ENCODE assay signal across 9 cellular contexts in the genomic region with DNA sequence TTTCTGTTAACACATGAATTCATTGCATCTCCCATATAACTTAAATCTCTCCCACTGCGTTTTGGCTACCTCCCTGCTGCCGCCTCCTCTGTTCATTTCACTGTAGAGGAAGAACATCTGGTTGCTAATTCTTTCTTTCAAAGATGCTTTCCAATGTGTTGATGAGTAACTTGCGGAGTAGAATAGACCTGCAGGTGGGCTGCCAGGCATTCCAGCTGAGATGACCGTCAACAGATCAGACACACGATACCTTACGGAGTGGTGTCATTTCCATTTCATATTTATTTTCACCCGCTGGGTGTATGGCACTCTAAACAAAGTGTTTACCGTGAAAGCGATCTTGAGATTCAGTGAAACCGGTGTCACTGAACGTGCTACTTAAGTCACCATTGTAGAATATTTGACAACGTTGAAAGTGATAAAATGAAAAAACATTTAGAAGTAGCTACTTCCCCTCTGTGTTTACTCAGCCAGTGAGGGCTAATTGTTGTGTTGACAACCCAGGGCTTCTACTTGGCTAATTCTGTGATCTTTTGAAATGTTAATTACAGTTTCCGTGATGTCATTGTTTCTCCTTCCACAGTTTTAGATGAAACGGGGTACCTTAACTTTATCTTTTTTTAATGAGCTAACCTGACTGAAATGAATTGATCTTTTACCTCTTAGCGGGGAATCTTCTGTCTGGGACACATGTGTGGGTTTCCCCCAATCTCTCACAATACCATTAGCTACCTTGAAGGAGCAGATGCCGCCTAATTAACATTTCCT.
DNase-seq lines count a peak whose midpoint lies in the region; ATAC-seq and TF ChIP-seq lines count a peak whose summit lies in the region.
"Had no signal": no experiment of that assay in that cellular context is flagged by ENCODE, and none has a peak within 500 bp of the region (broad histone marks: within the 10 kb centered on the region; RNA-seq: fewer than 3 reads in every experiment).

No MANE protein-coding gene starts in this region.

- ATAC-seq in heart left ventricle (no peak), gastroesophageal sphincter (no peak), upper lobe of right lung (no peak)

- TF ChIP-seq EP300 in gastroesophageal sphincter (IDR thresholded peaks at IDR 0.05) = no peak

- H3K4me1 ChIP-seq in heart left ventricle (peaks cover 0 to 5% (median 0%) of the 10 kb centered on the region in 12 donors), gastroesophageal sphincter (no peaks in the 10 kb centered on the region), upper lobe of right lung (no peaks in the 10 kb centered on the region), A673 (ENCODE audit: insufficient read depth, low read length, poor library complexity, severe bottlenecking) (no peaks in the 10 kb centered on the region)
- H3K4me1 ChIP-seq: SJSA1 had no signal

- no peaks in the 10 kb centered on the region for H3K36me3 ChIP-seq in heart left ventricle
- no peaks in the 10 kb centered on the region for H3K36me3 ChIP-seq in gastroesophageal sphincter
- H3K36me3 ChIP-seq in upper lobe of right lung = no peaks in the 10 kb centered on the region
- H3K36me3 ChIP-seq in A673 (ENCODE audit: insufficient read depth, low read length, poor library complexity, severe bottlenecking) = no peaks in the 10 kb centered on the region
- H3K36me3 ChIP-seq: SJSA1 had no signal

- CTCF ChIA-PET in A673 (lab: Charles Lee) = no interaction called here

- DNase-seq in heart left ventricle (no peak), cardiac septum (ENCODE audit: low spot score) (no peak), NCI-H2081 treated with DMSO at 0.1 percent for 48 hours (lab: John Stamatoyannopoulos, UW) (peak; percentile 38), upper lobe of right lung (no peak), A673 (ENCODE audit: low spot score) (no peak), posterior vena cava (ENCODE audit: low spot score) (no peak)
- no peak for DNase-seq in activated CD4-positive, CD25-positive, alpha-beta regulatory T cell treated with anti-CD3 and anti-CD28 coated beads, Interleukin-2, amount 50 U/mL, for 72 hours

- WGBS in heart left ventricle, 4 donors = 36 to 58% (median 47%) methylated on average over 16 of the region's 16 CpGs
- WGBS in gastroesophageal sphincter (ENCODE audit: low coverage in 1 of 2), 2 donors = 42 to 49% methylated on average over 16 of the region's 16 CpGs

- H3K4me3 ChIP-seq in heart left ventricle (peak overlapping the region in 9 of 12 donors; percentile 11 to 49 (median 31)), gastroesophageal sphincter (peak overlapping the region; percentile 22 to 33), upper lobe of right lung (peak overlapping the region; percentile 22), A673 (ENCODE audit: low read depth, low read length, poor library complexity, severe bottlenecking) (no peak overlapping the region)
- H3K4me3 ChIP-seq: SJSA1 had no signal

- peaks cover 0 to 8% (median 0%) of the 10 kb centered on the region in 9 donors for H3K27me3 ChIP-seq in heart left ventricle
- no peaks in the 10 kb centered on the region for H3K27me3 ChIP-seq in gastroesophageal sphincter
- H3K27me3 ChIP-seq in upper lobe of right lung = no peaks in the 10 kb centered on the region
- H3K27me3 ChIP-seq in A673 (replicated peaks; ENCODE audit: insufficient read depth, low read depth, low read length, poor library complexity) = peaks cover 42% of the 10 kb centered on the region
- H3K27me3 ChIP-seq: SJSA1 had no signal

- BruUV-seq in A673 (replicated peaks; lab: Mats Ljungman, UMichigan) = no TSS peak

- intact Hi-C loops in heart left ventricle (cut with DNase I) (no loop called here), cardiac septum (cut with DNase I) (no loop called here), upper lobe of right lung (cut with DNase I) (no loop called here), A673 (cut with micrococcal nuclease; ENCODE audit: unreplicated experiment) (no loop called here), posterior vena cava (cut with DNase I) (no loop called here)

- TF ChIP-seq POLR2A in heart left ventricle (IDR thresholded peaks at IDR 0.05) (no peak), gastroesophageal sphincter (IDR thresholded peaks at IDR 0.05) (no peak)

- no peak overlapping the region for H3K27ac ChIP-seq in heart left ventricle
- H3K27ac ChIP-seq in gastroesophageal sphincter = no peak overlapping the region
- H3K27ac ChIP-seq in upper lobe of right lung = no peak overlapping the region
- no peak overlapping the region for H3K27ac ChIP-seq in A673 (ENCODE audit: low read depth, low read length, poor library complexity, severe bottlenecking)
- H3K27ac ChIP-seq: SJSA1 had no signal

- POLR2A ChIA-PET in A673 (lab: Charles Lee; ENCODE audit: low non-redundant PET) = no interaction called here

- no peaks in the 10 kb centered on the region for H3K9me3 ChIP-seq in heart left ventricle
- H3K9me3 ChIP-seq in gastroesophageal sphincter = no peaks in the 10 kb centered on the region
- H3K9me3 ChIP-seq in upper lobe of right lung = no peaks in the 10 kb centered on the region
- no peaks in the 10 kb centered on the region for H3K9me3 ChIP-seq in A673 (ENCODE audit: low read depth, low read length, poor library complexity, severe bottlenecking)
- H3K9me3 ChIP-seq: SJSA1 had no signal

- TF ChIP-seq CTCF in heart left ventricle (IDR thresholded peaks at IDR 0.05) (no peak), gastroesophageal sphincter (IDR thresholded peaks at IDR 0.05) (no peak), upper lobe of right lung (IDR thresholded peaks at IDR 0.05) (no peak), A673 (conservative IDR thresholded peaks at IDR 0.05; ENCODE audit: low read depth, low read length) (no peak)
